ENCODE assay signal across 1 cellular context in genomic region chr1:25538165-25538860, GRCh38.
TF ChIP-seq lines count a peak whose summit lies in the region.

No MANE protein-coding gene starts in this region.

TF ChIP-seq in H1, 55 proteins besides CTCF, POLR2A, EP300 and RAD21:
- TF ChIP-seq CHD1 (IDR thresholded peaks at IDR 0.05; ENCODE audit: low read depth, low read length), result no peak
- TF ChIP-seq RBBP5 (IDR thresholded peaks at IDR 0.05; ENCODE audit: borderline replicate concordance, low read depth, low read length), result no peak
- no peak for TF ChIP-seq HDAC2 (IDR thresholded peaks at IDR 0.05; ENCODE audit: borderline replicate concordance in 1 of 2, low read depth in 2 of 2, low read length in 2 of 2)
- TF ChIP-seq EGR1 (IDR thresholded peaks at IDR 0.05; ENCODE audit: borderline replicate concordance, low read depth, low read length), result no peak
- no peak for TF ChIP-seq TAF1 (IDR thresholded peaks at IDR 0.05; ENCODE audit: low read depth, low read length)
- TF ChIP-seq JUND (IDR thresholded peaks at IDR 0.05; ENCODE audit: low read length), result no peak
- no peak for TF ChIP-seq TCF12 (IDR thresholded peaks at IDR 0.05; ENCODE audit: low read depth, low read length)
- no peak for TF ChIP-seq CTBP2 (IDR thresholded peaks at IDR 0.05; ENCODE audit: borderline replicate concordance, insufficient read depth, insufficient read length, low read length)
- TF ChIP-seq POU5F1 (IDR thresholded peaks at IDR 0.05; ENCODE audit: low read depth, low read length), result no peak
- no peak for TF ChIP-seq FOSL1 (IDR thresholded peaks at IDR 0.05; ENCODE audit: insufficient read depth, low read depth, low read length)
- TF ChIP-seq TEAD4 (IDR thresholded peaks at IDR 0.05; ENCODE audit: low read depth, low read length), result no peak
- TF ChIP-seq BCL11A (IDR thresholded peaks at IDR 0.05; ENCODE audit: low read depth in 2 of 2, low read length in 2 of 2), result no peak
- TF ChIP-seq, protein P1, sequence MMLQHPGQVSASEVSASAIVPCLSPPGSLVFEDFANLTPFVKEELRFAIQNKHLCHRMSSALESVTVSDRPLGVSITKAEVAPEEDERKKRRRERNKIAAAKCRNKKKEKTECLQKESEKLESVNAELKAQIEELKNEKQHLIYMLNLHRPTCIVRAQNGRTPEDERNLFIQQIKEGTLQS (IDR thresholded peaks at IDR 0.05; ENCODE audit: insufficient read depth, low read depth, low read length), result no peak
- TF ChIP-seq ZNF274 (IDR thresholded peaks at IDR 0.05; ENCODE audit: borderline replicate concordance, extremely low read depth, low read length), result no peak
- no peak for TF ChIP-seq SP1 (IDR thresholded peaks at IDR 0.05; ENCODE audit: low read depth, low read length)
- no peak for TF ChIP-seq CBX5 (IDR thresholded peaks at IDR 0.05; ENCODE audit: low read depth, low read length)
- no peak for TF ChIP-seq TAF7 (optimal IDR thresholded peaks at IDR 0.05; ENCODE audit: borderline replicate concordance, low read depth, low read length)
- no peak for TF ChIP-seq RNF2 (IDR thresholded peaks at IDR 0.05; ENCODE audit: borderline replicate concordance, low read depth, low read length, missing control alignments, poor library complexity, severe bottlenecking)
- no peak for TF ChIP-seq CHD2 (IDR thresholded peaks at IDR 0.05; ENCODE audit: low read length)
- no peak for TF ChIP-seq JUN (IDR thresholded peaks at IDR 0.05; ENCODE audit: low read depth, low read length)
TF ChIP-seq in H1: peak in this region for 0.
